8 cellular contexts compared by ENCODE assay signal in genomic region chr15:67064607-67065530, GRCh38. TPM values are rescaled to one million over a fixed set of nuclear protein-coding genes. Genes with fewer than 3 reads are reported as not detected.
DNase-seq lines count a peak whose midpoint lies in the region; ATAC-seq and TF ChIP-seq lines count a peak whose summit lies in the region.

No MANE protein-coding gene starts in this region.

- H3K27ac Mint-ChIP-seq in activated T-cell treated with anti-CD3 and anti-CD28 coated beads, Interleukin-2, amount 50 U/mL, for 24 hours: peak overlapping the region; percentile 19

- H3K9ac ChIP-seq in HUES64 (ENCODE audit: low read depth, low read length): peak overlapping the region; percentile 81

- peaks cover 32% of the 10 kb centered on the region for H3K4me1 ChIP-seq in HUES64 (ENCODE audit: insufficient read depth, low read length)
- H3K4me1 ChIP-seq in ovary (ENCODE audit: insufficient read depth): peaks cover 16% of the 10 kb centered on the region

- H3K9me3 ChIP-seq in HUES64 (ENCODE audit: insufficient read depth, low read depth, low read length) (no peaks in the 10 kb centered on the region), ovary (no peaks in the 10 kb centered on the region)

- TF ChIP-seq POLR2A in ovary (IDR thresholded peaks at IDR 0.05): no peak

- TF ChIP-seq CTCF in AG04449 (IDR thresholded peaks at IDR 0.05; ENCODE audit: insufficient read depth, low read length, missing control alignments) (no peak), fibroblast of villous mesenchyme (IDR thresholded peaks at IDR 0.05; ENCODE audit: insufficient read depth, low read depth, low read length) (no peak), ovary (IDR thresholded peaks at IDR 0.05) (no peak)

- TF ChIP-seq EP300 in ovary (IDR thresholded peaks at IDR 0.05): no peak

- H3K4me3 Mint-ChIP-seq in activated T-cell treated with anti-CD3 and anti-CD28 coated beads, Interleukin-2, amount 50 U/mL, for 24 hours: peak overlapping the region; percentile 51

- CTCF ChIA-PET in AG04449 (lab: Yijun Ruan, JAX): interaction anchor here (1.1 to 2.5 kb wide), 3 partner anchors 15 to 116 kb away, joined by 4 to 7 read pairs (median 5); no protein-coding TSS in a partner anchor

- WGBS in HUES64: under 1% methylated on average over 75 of the region's 75 CpGs
- 2 to 4% (median 3%) methylated on average over 38 to 75 of the region's 75 CpGs for WGBS in ovary, 3 donors

- H3K27me3 ChIP-seq in HUES64 (ENCODE audit: insufficient read depth, low read length): peaks cover 40% of the 10 kb centered on the region
- no peaks in the 10 kb centered on the region for H3K27me3 ChIP-seq in ovary

- peaks cover 47% of the 10 kb centered on the region for H3K4me1 Mint-ChIP-seq in activated T-cell treated with anti-CD3 and anti-CD28 coated beads, Interleukin-2, amount 50 U/mL, for 24 hours (ENCODE audit: low read depth)

- H3K36me3 Mint-ChIP-seq in activated T-cell treated with anti-CD3 and anti-CD28 coated beads, Interleukin-2, amount 50 U/mL, for 24 hours (ENCODE audit: low read depth): peaks cover 12% of the 10 kb centered on the region

- intact Hi-C loops in ovary (cut with DNase I): loop anchor here in 3 of 4 donors (5.0 to 10.0 kb wide), 6 partner anchors 43 to 190 kb away; partner anchors contain the start of genes AAGAB (in 1 of the 3) and IQCH (in 1 of the 3)

- H3K36me3 ChIP-seq in HUES64 (ENCODE audit: insufficient read depth, low read length): no peaks in the 10 kb centered on the region
- H3K36me3 ChIP-seq in ovary: no peaks in the 10 kb centered on the region

- H3K9me3 Mint-ChIP-seq in activated T-cell treated with anti-CD3 and anti-CD28 coated beads, Interleukin-2, amount 50 U/mL, for 24 hours: no peaks in the 10 kb centered on the region

- DNase-seq in AG04449 (ENCODE audit: low read depth, low spot score): no peak
- peak; percentile 71 for DNase-seq in activated T-cell treated with anti-CD3 and anti-CD28 coated beads, Interleukin-2, amount 50 U/mL, for 24 hours
- DNase-seq in fibroblast of villous mesenchyme (ENCODE audit: low read depth): no peak
- DNase-seq in ovary: no peak
- DNase-seq in dedifferentiated amniotic fluid mesenchymal stem cell (ENCODE audit: extremely low spot score): no peak

- H3K27ac ChIP-seq in HUES64 (ENCODE audit: low read depth, low read length) (peak overlapping the region; percentile 85), ovary (peak overlapping the region; percentile 90 to 93)

- H3K27me3 Mint-ChIP-seq in activated T-cell treated with anti-CD3 and anti-CD28 coated beads, Interleukin-2, amount 50 U/mL, for 24 hours: peaks cover 16% of the 10 kb centered on the region

- H3K4me3 ChIP-seq in AG04449 (ENCODE audit: low read depth, low read length): peak overlapping the region; percentile 92
- H3K4me3 ChIP-seq in HUES64 (ENCODE audit: low read length): peak overlapping the region; percentile 81
- peak overlapping the region; percentile 98 for H3K4me3 ChIP-seq in fibroblast of villous mesenchyme (ENCODE audit: low read depth, low read length)
- peak overlapping the region; percentile 76 for H3K4me3 ChIP-seq in ovary

- ATAC-seq in GM19025 (IDR thresholded peaks at IDR 0.05; ENCODE audit: low read depth, unreplicated experiment) (peak; percentile 39), HG03159 (IDR thresholded peaks at IDR 0.05; ENCODE audit: unreplicated experiment) (no peak)

- POLR2A ChIA-PET in AG04449 (lab: Yijun Ruan, JAX): interaction anchor here (0.6 to 1.7 kb wide), 9 partner anchors 11 to 134 kb away, joined by 3 to 8 read pairs (median 3); no protein-coding TSS in a partner anchor

RNA-seq across cellular contexts. Expression of gene SMAD3, which starts 0.5 kb away (rescaled TPM):
- 10.1 TPM for polyA plus RNA-seq in HUES64 (2013, experiment 1 of 2)
- 14.0 TPM for polyA plus RNA-seq in HUES64 (2013, experiment 2 of 2)
- 30.3 and 67.8 TPM in 2 replicates for total RNA-seq in fibroblast of villous mesenchyme
- 10 to 100 TPM; 21.6 to 78.6 (median 46.0) TPM for total RNA-seq in ovary
- polyA plus RNA-seq in ovary: 10 to 100 TPM; 18.7 to 78.6 TPM
